Comparison of ENCODE assay signal across 17 cellular contexts in the genomic region with DNA sequence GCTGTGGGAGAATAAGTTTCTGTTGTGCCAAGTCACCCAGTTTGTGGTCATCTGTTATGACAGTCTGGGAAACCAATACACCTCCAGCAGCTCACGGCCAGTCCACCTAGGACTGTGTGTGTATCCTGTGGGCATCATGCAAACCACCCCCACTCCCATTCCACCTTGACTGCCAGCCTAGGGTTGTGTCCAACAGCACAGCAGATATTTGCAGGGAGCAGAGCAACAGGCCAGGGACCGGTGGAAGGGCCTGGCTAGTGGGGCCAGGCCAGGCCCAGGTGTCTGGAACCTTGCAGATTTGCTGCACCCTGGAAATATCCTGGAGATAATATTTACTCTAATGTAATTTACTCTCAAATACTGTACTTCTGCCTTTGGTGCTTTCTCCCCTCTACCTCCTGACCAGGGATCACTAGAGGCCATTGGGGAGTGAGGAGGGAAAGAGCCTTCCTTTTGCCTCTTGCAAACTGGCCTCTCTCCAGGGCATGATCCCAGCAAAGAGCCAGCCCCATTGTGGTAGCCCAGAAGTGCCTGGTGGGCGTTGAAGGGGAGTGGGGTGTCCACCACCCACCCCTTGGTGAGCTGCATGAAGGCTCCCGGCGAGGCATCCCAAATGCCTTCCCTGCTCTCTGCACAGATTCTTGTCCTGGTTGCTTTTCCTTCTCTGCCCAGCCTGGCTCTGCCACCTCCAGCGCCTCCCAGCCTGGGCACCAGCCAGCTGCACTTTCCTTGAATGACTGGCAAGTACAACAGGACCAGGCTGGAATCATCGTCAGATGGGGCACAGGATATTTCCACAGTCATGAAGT.
"Had no signal": no experiment of that assay in that cellular context is flagged by ENCODE, and none has a peak within 500 bp of the region (broad histone marks: within the 10 kb centered on the region; RNA-seq: fewer than 3 reads in every experiment).

No MANE protein-coding gene starts in this region.

- H3K27me3 ChIP-seq: ascending aorta, brain microvascular endothelial cell, foreskin keratinocyte had no signal

- H3K27ac ChIP-seq: ascending aorta, brain microvascular endothelial cell, foreskin keratinocyte had no signal

- H3K9me3 ChIP-seq: ascending aorta had no signal

- H3K4me3 ChIP-seq: ascending aorta, skin epidermis had no signal

- H3K4me1 ChIP-seq: ascending aorta, foreskin keratinocyte had no signal

- H3K36me3 ChIP-seq: ascending aorta, brain microvascular endothelial cell had no signal

- DNase-seq: activated T-cell treated with anti-CD3 and anti-CD28 coated beads, Interleukin-2, amount 50 U/mL, for 1 hour; brain microvascular endothelial cell; caudate nucleus; effector CD4-positive, alpha-beta T cell; erythroblast; foreskin keratinocyte; mesendoderm; naive B cell; right cardiac atrium; stimulated activated CD4-positive, alpha-beta T cell treated with anti-CD3 and anti-CD28 coated beads, Interleukin-2, amount 100 ng/mL, for 24 hours; T1000; trophoblast cell had no signal

- ATAC-seq: activated naive CD4-positive, alpha-beta T cell treated with anti-CD3 and anti-CD28 coated beads, Interleukin-2, amount 50 U/mL, for 72 hours; foreskin keratinocyte; stimulated activated memory B cell treated with anti-CD40 and anti-IgM and Interleukin-4, amounts not matched to agents 10 μg/mL and 1 μg/mL and 100 μg/mL, for 72 hours; WTC11 had no signal
